ENCODE assay signal across 21 cellular contexts in the genomic region with DNA sequence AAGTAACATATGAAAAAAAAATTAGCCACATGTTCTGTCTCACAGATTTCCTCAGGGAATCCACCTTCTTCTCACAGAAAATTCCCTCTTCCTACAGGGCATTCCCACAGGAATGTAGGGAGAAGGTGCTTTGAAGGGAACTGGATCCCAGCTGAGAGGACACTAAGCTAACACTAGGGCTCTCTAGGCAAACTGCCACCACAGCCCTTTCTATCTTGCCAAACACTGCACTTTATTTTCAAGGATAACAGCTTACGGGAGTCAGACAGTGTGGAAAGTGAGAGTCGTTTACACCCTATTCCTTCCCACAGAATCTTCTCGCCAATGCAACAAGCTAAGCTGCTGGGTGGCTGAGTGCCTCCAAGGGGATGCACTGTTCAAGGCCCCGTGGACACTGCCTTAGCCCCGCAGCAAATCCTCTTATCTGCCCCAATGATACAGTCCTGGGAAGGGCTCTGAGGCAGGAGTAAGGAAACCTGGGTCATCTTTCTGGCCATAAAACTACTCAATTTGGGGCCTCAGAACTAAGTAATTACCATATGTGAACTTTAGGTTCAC.
A peak's percentile ranks its signal among the peaks of the same experiment; 100 is the strongest.
DNase-seq lines count a peak whose midpoint lies in the region; ATAC-seq and TF ChIP-seq lines count a peak whose summit lies in the region.
"Had no signal": no experiment of that assay in that cellular context is flagged by ENCODE, and none has a peak within 500 bp of the region (broad histone marks: within the 10 kb centered on the region; RNA-seq: fewer than 3 reads in every experiment).

No MANE protein-coding gene starts in this region.

- H3K36me3 ChIP-seq in adrenal gland (replicated peaks in 1 of 2): peaks cover 0 to 89% of the 10 kb centered on the region in 2 donors

- no peaks in the 10 kb centered on the region for H3K27me3 Mint-ChIP-seq in nephron progenitor cell (ENCODE audit: low read depth, poor library complexity)
- H3K27me3 Mint-ChIP-seq in activated T-helper 1 cell treated with anti-CD3 and anti-CD28 coated beads, Interleukin-12 subunit alpha, Interleukin-12 subunit beta, Interleukin-2, Interleukin-4 antibody, amounts not matched to agents 30 ng/mL and 10 ng/mL and 1 ng/mL, durations not matched to agents 14 hours and 24 hours and 36 hours (ENCODE audit: insufficient read depth): no peaks in the 10 kb centered on the region
- no peaks in the 10 kb centered on the region for H3K27me3 Mint-ChIP-seq in type B pancreatic cell
- H3K27me3 Mint-ChIP-seq: CD4-positive, CD25-positive, alpha-beta regulatory T cell had no signal

- peak overlapping the region in 1 of 5 donors; percentile 2 for H3K27ac ChIP-seq in adrenal gland
- H3K27ac ChIP-seq: A549, HL-60 had no signal

- H3K27ac Mint-ChIP-seq in nephron progenitor cell (peak overlapping the region; percentile 66), type B pancreatic cell (no peak overlapping the region)
- no peak overlapping the region for H3K27ac Mint-ChIP-seq in activated T-helper 1 cell treated with anti-CD3 and anti-CD28 coated beads, Interleukin-12 subunit alpha, Interleukin-12 subunit beta, Interleukin-2, Interleukin-4 antibody, amounts not matched to agents 30 ng/mL and 10 ng/mL and 1 ng/mL, durations not matched to agents 14 hours and 24 hours and 36 hours
- H3K27ac Mint-ChIP-seq: HFFc6 had no signal

- intact Hi-C loops in adrenal gland (cut with DNase I) (no loop called here), left cardiac atrium (cut with DNase I) (loop anchor here in 1 of 2 donors (10.0 kb wide), 1 partner anchor 102 kb away; no protein-coding TSS in a partner anchor)
- intact Hi-C loops in activated T-helper 1 cell treated with anti-CD3 and anti-CD28 coated beads, Interleukin-12 subunit alpha, Interleukin-12 subunit beta, Interleukin-2, Interleukin-4 antibody, amounts not matched to agents 30 ng/mL and 10 ng/mL and 1 ng/mL, durations not matched to agents 14 hours and 24 hours and 36 hours (cut with micrococcal nuclease): no loop called here

- peak; percentile 79 to 86 for ATAC-seq in left cardiac atrium
- no peak for ATAC-seq in HG02610 (IDR thresholded peaks at IDR 0.05; ENCODE audit: unreplicated experiment)
- ATAC-seq: A549 had no signal

- H3K4me1 Mint-ChIP-seq in nephron progenitor cell (peaks cover 17% of the 10 kb centered on the region), type B pancreatic cell (ENCODE audit: unreplicated experiment) (no peaks in the 10 kb centered on the region)
- H3K4me1 Mint-ChIP-seq in activated T-helper 1 cell treated with anti-CD3 and anti-CD28 coated beads, Interleukin-12 subunit alpha, Interleukin-12 subunit beta, Interleukin-2, Interleukin-4 antibody, amounts not matched to agents 30 ng/mL and 10 ng/mL and 1 ng/mL, durations not matched to agents 14 hours and 24 hours and 36 hours (ENCODE audit: low read depth): no peaks in the 10 kb centered on the region

- H3K4me3 Mint-ChIP-seq in nephron progenitor cell (no peak overlapping the region), type B pancreatic cell (no peak overlapping the region)
- H3K4me3 Mint-ChIP-seq in activated T-helper 1 cell treated with anti-CD3 and anti-CD28 coated beads, Interleukin-12 subunit alpha, Interleukin-12 subunit beta, Interleukin-2, Interleukin-4 antibody, amounts not matched to agents 30 ng/mL and 10 ng/mL and 1 ng/mL, durations not matched to agents 14 hours and 24 hours and 36 hours: no peak overlapping the region
- H3K4me3 Mint-ChIP-seq: CD4-positive, CD25-positive, alpha-beta regulatory T cell; HFFc6 had no signal

- no peaks in the 10 kb centered on the region for H3K27me3 ChIP-seq in adrenal gland

- no peak overlapping the region for H3K4me3 ChIP-seq in adrenal gland
- H3K4me3 ChIP-seq: A549 had no signal

- peak; percentile 29 for DNase-seq in Ammon's horn (ENCODE audit: low spot score)
- peak; percentile 32 to 79 (median 63) for DNase-seq in adrenal gland
- DNase-seq in left cardiac atrium: no peak
- no peak for DNase-seq in nephron progenitor cell
- DNase-seq in activated T-helper 1 cell treated with anti-CD3 and anti-CD28 coated beads, Interleukin-12 subunit alpha, Interleukin-12 subunit beta, Interleukin-2, Interleukin-4 antibody, amounts not matched to agents 30 ng/mL and 10 ng/mL and 1 ng/mL, durations not matched to agents 14 hours and 24 hours and 36 hours (ENCODE audit: low spot score): no peak
- DNase-seq in NK-92 treated with Interleukin-12 subunit alpha and Interleukin-12 subunit beta, amount 100 ng/mL, for 24 hours (lab: John Stamatoyannopoulos, UW): no peak
- no peak for DNase-seq in type B pancreatic cell (ENCODE audit: extremely low spot score, unreplicated experiment)
- DNase-seq: Calu3; CD4-positive, CD25-positive, alpha-beta regulatory T cell; DMS79; GDM1; GOT3; HFFc6; KBM-7; NCI-H146; NCI-H2107; NCI-H226; NCI-H526 treated with DMSO at 0.1 percent for 48 hours had no signal

- TF ChIP-seq POLR2A in adrenal gland (IDR thresholded peaks at IDR 0.05): no peak

- peaks cover 11 to 12% of the 10 kb centered on the region in 2 donors for H3K4me1 ChIP-seq in adrenal gland (replicated peaks in 1 of 2)
- H3K4me1 ChIP-seq: A549 had no signal

- H3K9me3 Mint-ChIP-seq in nephron progenitor cell (no peaks in the 10 kb centered on the region), type B pancreatic cell (no peaks in the 10 kb centered on the region)
- no peaks in the 10 kb centered on the region for H3K9me3 Mint-ChIP-seq in activated T-helper 1 cell treated with anti-CD3 and anti-CD28 coated beads, Interleukin-12 subunit alpha, Interleukin-12 subunit beta, Interleukin-2, Interleukin-4 antibody, amounts not matched to agents 30 ng/mL and 10 ng/mL and 1 ng/mL, durations not matched to agents 14 hours and 24 hours and 36 hours
- H3K9me3 Mint-ChIP-seq: CD4-positive, CD25-positive, alpha-beta regulatory T cell; HFFc6 had no signal

- no peaks in the 10 kb centered on the region for H3K9me3 ChIP-seq in adrenal gland (replicated peaks in 1 of 3)
- H3K9me3 ChIP-seq: A549 had no signal

- TF ChIP-seq CTCF in adrenal gland (IDR thresholded peaks at IDR 0.05): peak in 1 of 6 experiments; percentile 8
- no peak for TF ChIP-seq CTCF in nephron progenitor cell (IDR thresholded peaks at IDR 0.05)
- TF ChIP-seq CTCF in type B pancreatic cell (conservative IDR thresholded peaks at IDR 0.05): no peak

- WGBS in adrenal gland, 4 donors: 30 to 56% (median 50%) methylated on average over 5 of the region's 5 CpGs

- H3K36me3 Mint-ChIP-seq in nephron progenitor cell (ENCODE audit: low read depth): peaks cover 51% of the 10 kb centered on the region
- H3K36me3 Mint-ChIP-seq in activated T-helper 1 cell treated with anti-CD3 and anti-CD28 coated beads, Interleukin-12 subunit alpha, Interleukin-12 subunit beta, Interleukin-2, Interleukin-4 antibody, amounts not matched to agents 30 ng/mL and 10 ng/mL and 1 ng/mL, durations not matched to agents 14 hours and 24 hours and 36 hours (ENCODE audit: low read depth): peaks cover 55% of the 10 kb centered on the region
- peaks cover 40% of the 10 kb centered on the region for H3K36me3 Mint-ChIP-seq in type B pancreatic cell

Comparison
In these comparisons a context has a peak if more than half of its experiments do, and no peak if none do; other contexts are left out.
1. DNase-seq: peak in Ammon's horn (single experiment) and adrenal gland (7 of 7); none in left cardiac atrium (single experiment), nephron progenitor cell (single experiment), activated T-helper 1 cell treated with anti-CD3 and anti-CD28 coated beads, Interleukin-12 subunit alpha, Interleukin-12 subunit beta, Interleukin-2, Interleukin-4 antibody, amounts not matched to agents 30 ng/mL and 10 ng/mL and 1 ng/mL, durations not matched to agents 14 hours and 24 hours and 36 hours (single experiment), NK-92 treated with Interleukin-12 subunit alpha and Interleukin-12 subunit beta, amount 100 ng/mL, for 24 hours (single experiment) and type B pancreatic cell (single experiment).